6 cellular contexts compared by ENCODE assay signal in genomic region chr4:125797621-125798020, GRCh38.
DNase-seq lines count a peak whose midpoint lies in the region; ATAC-seq, FAIRE-seq and TF ChIP-seq lines count a peak whose summit lies in the region.
"Not testable (repeated sequence)": the region's sequence is repeated elsewhere in the genome, so short reads cannot be mapped to it uniquely, and the experiment has no call there.

No MANE protein-coding gene starts in this region.

- H3K9ac ChIP-seq in IMR-90 (ENCODE audit: low read depth, low read length); GM12878 (ENCODE audit: control insufficient read depth, insufficient read depth, low read length); endodermal cell (ENCODE audit: extremely low read depth, low read length, poor library complexity, severe bottlenecking): not testable (repeated sequence)

- not testable (repeated sequence) for H4K91ac ChIP-seq in IMR-90 (ENCODE audit: insufficient read depth, low read depth, low read length)

- H3K9me3 Mint-ChIP-seq in endodermal cell: not testable (repeated sequence)

- H2BK5ac ChIP-seq in IMR-90 (ENCODE audit: low read depth, low read length, poor library complexity, severe bottlenecking): not testable (repeated sequence)

- not testable (repeated sequence) for H3K23ac ChIP-seq in IMR-90 (ENCODE audit: low read depth, low read length)

- not testable (repeated sequence) for H4K8ac ChIP-seq in IMR-90 (ENCODE audit: low read depth in 2 of 2, low read length in 2 of 2)

- H3K56ac ChIP-seq in IMR-90 (ENCODE audit: extremely low read depth, insufficient read depth, low read length): not testable (repeated sequence)

- not testable (repeated sequence) for H3K14ac ChIP-seq in IMR-90 (replicated peaks; ENCODE audit: low read depth, low read length)

- H2BK120ac ChIP-seq in IMR-90 (ENCODE audit: low read depth, low read length): not testable (repeated sequence)

- RAD21 ChIA-PET in GM12878 (lab: Charles Lee; ENCODE audit: unreplicated experiment): not testable (repeated sequence)

- POLR2A ChIA-PET in IMR-90 (lab: Charles Lee; ENCODE audit: unreplicated experiment): not testable (repeated sequence)
- POLR2A ChIA-PET in GM12878 (lab: Charles Lee): interaction anchor here (0.5 kb wide), 1 partner anchor 11 kb away, joined by 7 read pairs; no protein-coding TSS in a partner anchor

- WGBS in IMR-90 (ENCODE audit: extremely low coverage in 2 of 2, insufficient read length in 1 of 2), 2 experiments: no CpG with 5 or more reads among the region's 4 CpGs
- WGBS in GM12878 (ENCODE audit: insufficient coverage, insufficient replicate concordance, low lambda C conversion rate, missing lambda C conversion rate): 11% methylated on average over 4 of the region's 4 CpGs
- 58 to 66% methylated on average over 4 of the region's 4 CpGs for WGBS in endodermal cell (ENCODE audit: insufficient coverage in 1 of 2, insufficient read length in 1 of 2), 2 experiments

- H3K27ac Mint-ChIP-seq in endodermal cell: not testable (repeated sequence)

- H3K9me1 ChIP-seq in IMR-90 (ENCODE audit: insufficient read depth, low read length): not testable (repeated sequence)

- CTCF ChIA-PET in IMR-90 (lab: Yijun Ruan, JAX): interaction anchor here (0.8 kb wide), 1 partner anchor 10 kb away, joined by 3 read pairs; no protein-coding TSS in a partner anchor
- CTCF ChIA-PET in GM12878 (lab: Yijun Ruan, JAX): not testable (repeated sequence)

- H2AK5ac ChIP-seq in IMR-90 (ENCODE audit: low read depth, low read length): not testable (repeated sequence)

- not testable (repeated sequence) for H4K20me1 ChIP-seq in IMR-90 (ENCODE audit: insufficient read depth, low read length); GM12878 (ENCODE audit: control insufficient read depth, insufficient read depth)

- not testable (repeated sequence) for H3K27me3 Mint-ChIP-seq in endodermal cell (ENCODE audit: insufficient read depth)

- not testable (repeated sequence) for H2BK15ac ChIP-seq in IMR-90 (ENCODE audit: low read depth, low read length)

- H2AFZ ChIP-seq in IMR-90 (replicated peaks; ENCODE audit: low read length, poor library complexity) (peak overlapping the region; percentile 43), neuron (ENCODE audit: low read depth, low read length) (peak overlapping the region; percentile 46)
- not testable (repeated sequence) for H2AFZ ChIP-seq in GM12878 (ENCODE audit: control insufficient read depth, low read depth, low read length)

- not testable (repeated sequence) for H3K36me3 ChIP-seq in IMR-90 (ENCODE audit: control insufficient read depth, insufficient read depth, low read length); GM12878 (ENCODE audit: control insufficient read depth in 2 of 2, insufficient read depth in 2 of 2, low read length in 1 of 2); endodermal cell (ENCODE audit: control insufficient read depth, insufficient read depth, low read length); neuron (ENCODE audit: insufficient read depth, low read length)

- not testable (repeated sequence) for TF ChIP-seq CTCF in IMR-90 (conservative IDR thresholded peaks at IDR 0.05; ENCODE audit: low read depth, low read length); GM12878 (IDR thresholded peaks at IDR 0.05 in 2 of 3, conservative IDR thresholded peaks at IDR 0.05 in 1 of 3; ENCODE audit: control insufficient read depth in 2 of 3, extremely low read depth in 1 of 3, insufficient read depth in 1 of 3, low read depth in 3 of 3, low read length in 3 of 3); endodermal cell (conservative IDR thresholded peaks at IDR 0.05)

- TF ChIP-seq EP300 in GM12878 (IDR thresholded peaks at IDR 0.05; ENCODE audit: borderline replicate concordance in 1 of 2, control insufficient read depth in 1 of 2, low read depth in 2 of 2, low read length in 2 of 2): not testable (repeated sequence)

- H2BK20ac ChIP-seq in IMR-90 (ENCODE audit: low read depth, low read length): not testable (repeated sequence)

- not testable (repeated sequence) for H4K5ac ChIP-seq in IMR-90 (ENCODE audit: low read depth, low read length)

- H3K9me3 ChIP-seq in IMR-90 (ENCODE audit: control insufficient read depth, insufficient read depth, low read length); GM12878 (replicated peaks; ENCODE audit: control insufficient read depth, insufficient read depth, low read length); endodermal cell (ENCODE audit: control insufficient read depth, low read length); neuron (ENCODE audit: low read length): not testable (repeated sequence)

- BruUV-seq in IMR-90 (replicated peaks; lab: Mats Ljungman, UMichigan); GM12878 (replicated peaks; lab: Mats Ljungman, UMichigan): not testable (repeated sequence)

- not testable (repeated sequence) for H3K4ac ChIP-seq in IMR-90 (ENCODE audit: low read depth, low read length)

- dilution Hi-C loops in IMR-90 (cut with HindIII; ENCODE audit: low sequenced_read_pairs, unreplicated experiment): not testable (repeated sequence)

- SMC1A ChIA-PET in GM12878 (lab: Charles Lee; ENCODE audit: uncharacterized antibody, unreplicated experiment): interaction anchor here (0.8 to 1.6 kb wide), 4 partner anchors 10 to 37 kb away, joined by 3 to 4 read pairs (median 3); no protein-coding TSS in a partner anchor

- not testable (repeated sequence) for H3K18ac ChIP-seq in IMR-90 (ENCODE audit: low read depth, low read length)

- intact Hi-C loops in IMR-90 (cut with micrococcal nuclease); GM12878 (cut with micrococcal nuclease; ENCODE audit: unreplicated experiment): not testable (repeated sequence)

- H2AK9ac ChIP-seq in IMR-90 (replicated peaks; ENCODE audit: low read depth, low read length, poor library complexity): not testable (repeated sequence)

- not testable (repeated sequence) for H3K27me3 ChIP-seq in IMR-90 (ENCODE audit: control insufficient read depth, insufficient read depth, low read length); GM12878 (replicated peaks in 1 of 2; ENCODE audit: control insufficient read depth in 2 of 2, insufficient read depth in 2 of 2, low read length in 1 of 2); endodermal cell (ENCODE audit: control insufficient read depth, insufficient read depth, low read length, poor library complexity, severe bottlenecking); neuron (ENCODE audit: insufficient read depth, low read length)

- H3K4me1 ChIP-seq in IMR-90 (ENCODE audit: control insufficient read depth, insufficient read depth, low read length); GM12878 (ENCODE audit: control insufficient read depth, insufficient read depth, low read length); endodermal cell (ENCODE audit: control insufficient read depth, insufficient read depth, low read length); neuron (ENCODE audit: insufficient read depth, low read length): not testable (repeated sequence)

- FAIRE-seq in GM12878 (lab: Jason Lieb, UNC): not testable (repeated sequence)

- TF ChIP-seq POLR2A in IMR-90 (IDR thresholded peaks at IDR 0.05; ENCODE audit: low read depth, low read length); GM12878 (IDR thresholded peaks at IDR 0.05; ENCODE audit: low read depth, low read length): not testable (repeated sequence)

- H3K4me1 Mint-ChIP-seq in endodermal cell: not testable (repeated sequence)

- H3K79me2 ChIP-seq in GM12878 (ENCODE audit: control insufficient read depth, insufficient read depth, low read length): not testable (repeated sequence)

- not testable (repeated sequence) for H3K4me2 ChIP-seq in IMR-90 (ENCODE audit: low read depth, low read length); GM12878 (ENCODE audit: control insufficient read depth, insufficient read depth)

- H3K79me1 ChIP-seq in IMR-90 (ENCODE audit: low read depth in 1 of 2, low read length in 2 of 2): not testable (repeated sequence)

- H3K4me3 Mint-ChIP-seq in endodermal cell: not testable (repeated sequence)

- not testable (repeated sequence) for H3K36me3 Mint-ChIP-seq in endodermal cell (ENCODE audit: low read depth)

- H3K4me3 ChIP-seq in IMR-90 (ENCODE audit: insufficient read depth, low read depth, low read length); GM12878; endodermal cell (ENCODE audit: low read length); neuron (ENCODE audit: low read length): not testable (repeated sequence)

- in situ Hi-C loops in IMR-90 (cut with MboI; ENCODE audit: low sequenced_read_pairs); GM12878 (cut with MboI): not testable (repeated sequence)

- TF ChIP-seq RAD21 in IMR-90 (IDR thresholded peaks at IDR 0.05; ENCODE audit: low read length); GM12878 (IDR thresholded peaks at IDR 0.05; ENCODE audit: insufficient read depth, low read depth, low read length): not testable (repeated sequence)

- H3K27ac ChIP-seq in IMR-90 (ENCODE audit: insufficient read depth, low read length); GM12878 (ENCODE audit: control insufficient read depth, insufficient read depth); endodermal cell (ENCODE audit: low read depth, low read length): not testable (repeated sequence)

- ATAC-seq in IMR-90 (ENCODE audit: low read depth): not testable (repeated sequence)
- peak; percentile 13; the same call in 2 of the 3 replicates for ATAC-seq in GM12878

- DNase-seq in ELF-1 (ENCODE audit: low read depth, low spot score) (peak; percentile 42), endodermal cell (peak; percentile 75), left kidney (ENCODE audit: low read depth, low spot score) (peak; percentile 23)
- not testable (repeated sequence) for DNase-seq in IMR-90; GM12878 (ENCODE audit: low read depth, low spot score)
